Comparison of ENCODE assay signal across 8 cellular contexts in the genomic region with DNA sequence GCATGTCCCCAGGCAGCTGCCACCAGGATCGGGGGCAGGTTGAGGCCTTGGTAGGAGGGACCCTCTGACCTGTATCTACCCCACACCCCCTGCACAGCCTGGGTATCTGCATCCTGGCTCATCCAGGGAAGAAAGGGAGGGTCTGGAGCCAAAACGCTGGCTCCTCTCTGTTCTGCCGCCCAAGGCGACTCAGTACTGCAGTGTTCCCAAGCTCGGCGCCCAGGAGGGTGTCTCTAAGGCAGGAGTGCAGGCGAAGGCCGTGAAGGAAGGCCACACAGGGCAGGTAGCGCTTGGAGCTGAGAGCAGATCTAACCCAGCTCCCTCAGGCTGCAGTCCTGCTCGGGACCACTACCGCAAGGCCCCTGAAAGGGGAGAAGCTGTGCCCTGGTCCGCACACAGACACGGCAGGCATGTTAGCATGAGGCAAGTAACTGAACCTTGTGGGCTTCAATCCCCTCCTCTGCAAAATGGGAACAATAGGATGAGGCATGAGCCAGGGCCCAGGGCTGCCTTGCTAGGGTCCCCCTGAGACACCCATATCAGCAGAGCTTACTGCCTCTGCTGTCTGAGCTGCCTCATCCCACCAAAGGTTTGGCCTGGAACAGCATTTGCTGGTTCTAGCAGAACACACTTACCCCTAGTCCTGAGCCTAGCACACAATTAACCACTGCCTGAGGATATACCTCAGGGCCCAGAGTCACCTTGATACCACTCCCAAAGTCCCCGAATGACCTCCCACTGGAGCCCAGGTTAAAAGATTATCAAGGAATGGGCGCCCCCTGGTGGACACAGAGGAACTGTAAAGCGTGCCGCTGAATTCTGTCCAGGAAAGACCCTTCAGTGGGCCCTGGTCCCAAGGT. TPM values are rescaled to one million over a fixed set of nuclear protein-coding genes. Genes with fewer than 3 reads are reported as not detected.
DNase-seq lines count a peak whose midpoint lies in the region; ATAC-seq and TF ChIP-seq lines count a peak whose summit lies in the region.

No MANE protein-coding gene starts in this region.

- no peaks in the 10 kb centered on the region for H3K9me3 Mint-ChIP-seq in activated CD8-positive, alpha-beta memory T cell treated with anti-CD3 and anti-CD28 coated beads, Interleukin-2, amount 10 ng/mL, durations not matched to agents 7 days and 5 days (ENCODE audit: low read depth)
- no peaks in the 10 kb centered on the region for H3K9me3 Mint-ChIP-seq in naive thymus-derived CD8-positive, alpha-beta T cell

- H3K4me3 ChIP-seq in HEK293 (ENCODE audit: low read depth, low read length) (no peak overlapping the region), stomach (no peak overlapping the region)

- H3K4me1 ChIP-seq in HEK293 (ENCODE audit: control insufficient read depth, insufficient read depth, low read length) = peaks cover 10% of the 10 kb centered on the region
- H3K4me1 ChIP-seq in stomach = peaks cover 23 to 49% (median 44%) of the 10 kb centered on the region in 4 donors

- TF ChIP-seq POLR2A in erythroblast (IDR thresholded peaks at IDR 0.05; ENCODE audit: low read length) = no peak
- TF ChIP-seq POLR2A in stomach (IDR thresholded peaks at IDR 0.05) = no peak

- DNase-seq in CD1c-positive myeloid dendritic cell (ENCODE audit: extremely low spot score) (peak; percentile 75), NCI-H82 (lab: John Stamatoyannopoulos, UW) (peak; percentile 97), erythroblast (lab: John Stamatoyannopoulos, UW) (peak; percentile 70 to 84), stomach (peak; percentile 80)
- DNase-seq in activated CD8-positive, alpha-beta memory T cell treated with anti-CD3 and anti-CD28 coated beads, Interleukin-2, amount 10 ng/mL, durations not matched to agents 7 days and 5 days = peak; percentile 86
- DNase-seq in naive thymus-derived CD8-positive, alpha-beta T cell = peak; percentile 59 to 89 (median 74)

- peaks cover 27% of the 10 kb centered on the region for H3K4me1 Mint-ChIP-seq in activated CD8-positive, alpha-beta memory T cell treated with anti-CD3 and anti-CD28 coated beads, Interleukin-2, amount 10 ng/mL, durations not matched to agents 7 days and 5 days
- peaks cover 33 to 51% (median 39%) of the 10 kb centered on the region in 4 donors for H3K4me1 Mint-ChIP-seq in naive thymus-derived CD8-positive, alpha-beta T cell

- peak; percentile 81 for TF ChIP-seq CTCF in HEK293 (tag by site-specific recombination; IDR thresholded peaks at IDR 0.05)
- TF ChIP-seq CTCF in stomach (IDR thresholded peaks at IDR 0.05) = peak in 5 of 7 experiments; percentile 75 to 94 (median 90)

- peaks cover 27% of the 10 kb centered on the region for H3K36me3 Mint-ChIP-seq in activated CD8-positive, alpha-beta memory T cell treated with anti-CD3 and anti-CD28 coated beads, Interleukin-2, amount 10 ng/mL, durations not matched to agents 7 days and 5 days
- H3K36me3 Mint-ChIP-seq in naive thymus-derived CD8-positive, alpha-beta T cell = peaks cover 6 to 38% (median 16%) of the 10 kb centered on the region in 3 donors

- H3K4me3 Mint-ChIP-seq in activated CD8-positive, alpha-beta memory T cell treated with anti-CD3 and anti-CD28 coated beads, Interleukin-2, amount 10 ng/mL, durations not matched to agents 7 days and 5 days = no peak overlapping the region
- H3K4me3 Mint-ChIP-seq in naive thymus-derived CD8-positive, alpha-beta T cell = peak overlapping the region in 2 of 10 donors; percentile 14 to 62

- no peaks in the 10 kb centered on the region for H3K27me3 ChIP-seq in stomach

- CTCF ChIA-PET in HEK293 (lab: Yijun Ruan, JAX) = interaction anchor here (0.6 to 5.8 kb wide), 37 partner anchors 9 to 853 kb away, joined by 3 to 182 read pairs (median 6); a partner anchor contains a TSS
- CTCF ChIA-PET in activated CD8-positive, alpha-beta memory T cell treated with anti-CD3 and anti-CD28 coated beads, Interleukin-2, amount 10 ng/mL, durations not matched to agents 7 days and 5 days (lab: Charles Lee) = interaction anchor here (0.6 to 8.5 kb wide), 44 partner anchors 8 to 249 kb away, joined by 3 to 680 read pairs (median 5); a partner anchor contains a TSS

- H3K27ac ChIP-seq in HEK293 (ENCODE audit: extremely low read depth, low read depth, low read length) (peak overlapping the region; percentile 32), stomach (peak overlapping the region; percentile 16 to 100 (median 76))

- peak; percentile 9 for ATAC-seq in activated CD8-positive, alpha-beta memory T cell treated with anti-CD3 and anti-CD28 coated beads, Interleukin-2, amount 10 ng/mL, durations not matched to agents 7 days and 5 days
- ATAC-seq in naive thymus-derived CD8-positive, alpha-beta T cell = peak; percentile 9 to 18
- ATAC-seq in GM18873 (IDR thresholded peaks at IDR 0.05; ENCODE audit: low FRiP score, unreplicated experiment) = no peak

- H3K36me3 ChIP-seq in HEK293 (ENCODE audit: control insufficient read depth in 2 of 2, insufficient read depth in 1 of 2, low read length in 2 of 2) (peaks cover 6 to 45% of the 10 kb centered on the region in 2 experiments; a peak in 2 of 3 replicates), stomach (peaks cover 20 to 27% (median 24%) of the 10 kb centered on the region in 4 donors)

- no peaks in the 10 kb centered on the region for H3K27me3 Mint-ChIP-seq in activated CD8-positive, alpha-beta memory T cell treated with anti-CD3 and anti-CD28 coated beads, Interleukin-2, amount 10 ng/mL, durations not matched to agents 7 days and 5 days
- no peaks in the 10 kb centered on the region for H3K27me3 Mint-ChIP-seq in naive thymus-derived CD8-positive, alpha-beta T cell

- intact Hi-C loops in stomach (cut with DNase I; ENCODE audit: low total_unique reads) = loop anchor here (5.0 kb wide), 2 partner anchors 38 to 108 kb away; no protein-coding TSS in a partner anchor

- POLR2A ChIA-PET in HEK293 (lab: Yijun Ruan, JAX) = interaction anchor here (0.6 to 2.5 kb wide), 12 partner anchors 8 to 251 kb away, joined by 3 to 29 read pairs (median 4); a partner anchor contains a TSS
- POLR2A ChIA-PET in naive thymus-derived CD8-positive, alpha-beta T cell (lab: Charles Lee) = interaction anchor here (0.7 to 7.7 kb wide), 10 partner anchors 8 to 251 kb away, joined by 3 to 124 read pairs (median 8); a partner anchor contains a TSS

- peak overlapping the region; percentile 90 for H3K27ac Mint-ChIP-seq in activated CD8-positive, alpha-beta memory T cell treated with anti-CD3 and anti-CD28 coated beads, Interleukin-2, amount 10 ng/mL, durations not matched to agents 7 days and 5 days
- H3K27ac Mint-ChIP-seq in naive thymus-derived CD8-positive, alpha-beta T cell = peak overlapping the region; percentile 31 to 97 (median 87)

- no peaks in the 10 kb centered on the region for H3K9me3 ChIP-seq in HEK293 (ENCODE audit: control insufficient read depth, insufficient read depth, low read depth, low read length)
- no peaks in the 10 kb centered on the region for H3K9me3 ChIP-seq in stomach

- TF ChIP-seq EP300 in stomach (IDR thresholded peaks at IDR 0.05) = no peak

- 45 to 57% (median 54%) methylated on average over 17 of the region's 17 CpGs for WGBS in stomach, 5 donors

TF ChIP-seq in HEK293, 187 proteins besides CTCF, POLR2A, EP300 and RAD21 (continues in another document):
- TF ChIP-seq, protein P1, sequence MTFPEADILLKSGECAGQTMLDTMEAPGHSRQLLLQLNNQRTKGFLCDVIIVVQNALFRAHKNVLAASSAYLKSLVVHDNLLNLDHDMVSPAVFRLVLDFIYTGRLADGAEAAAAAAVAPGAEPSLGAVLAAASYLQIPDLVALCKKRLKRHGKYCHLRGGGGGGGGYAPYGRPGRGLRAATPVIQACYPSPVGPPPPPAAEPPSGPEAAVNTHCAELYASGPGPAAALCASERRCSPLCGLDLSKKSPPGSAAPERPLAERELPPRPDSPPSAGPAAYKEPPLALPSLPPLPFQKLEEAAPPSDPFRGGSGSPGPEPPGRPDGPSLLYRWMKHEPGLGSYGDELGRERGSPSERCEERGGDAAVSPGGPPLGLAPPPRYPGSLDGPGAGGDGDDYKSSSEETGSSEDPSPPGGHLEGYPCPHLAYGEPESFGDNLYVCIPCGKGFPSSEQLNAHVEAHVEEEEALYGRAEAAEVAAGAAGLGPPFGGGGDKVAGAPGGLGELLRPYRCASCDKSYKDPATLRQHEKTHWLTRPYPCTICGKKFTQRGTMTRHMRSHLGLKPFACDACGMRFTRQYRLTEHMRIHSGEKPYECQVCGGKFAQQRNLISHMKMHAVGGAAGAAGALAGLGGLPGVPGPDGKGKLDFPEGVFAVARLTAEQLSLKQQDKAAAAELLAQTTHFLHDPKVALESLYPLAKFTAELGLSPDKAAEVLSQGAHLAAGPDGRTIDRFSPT (tag by site-specific recombination; IDR thresholded peaks at IDR 0.05) = no peak
- TF ChIP-seq ZNF654 (tag by site-specific recombination; IDR thresholded peaks at IDR 0.05; ENCODE audit: low read depth) (peak; percentile 69), ZBTB17 (tag by site-specific recombination; IDR thresholded peaks at IDR 0.05) (peak; percentile 59), ZSCAN30 (tag by site-specific recombination; IDR thresholded peaks at IDR 0.05) (0 out of 2 replicates have a peak, but pooled peaks have one; percentile 3), ZNF394 (tag by site-specific recombination; IDR thresholded peaks at IDR 0.05; ENCODE audit: borderline replicate concordance) (peak; percentile 18; the same call in 1 of the 2 replicates), ZEB2 (tag by site-specific recombination; IDR thresholded peaks at IDR 0.05) (peak; percentile 54; the same call in 1 of the 2 replicates), GLIS2 (tag by site-specific recombination; IDR thresholded peaks at IDR 0.05) (peak; percentile 44; the same call in 1 of the 2 replicates), TRIM28 (IDR thresholded peaks at IDR 0.05; ENCODE audit: borderline replicate concordance, low read length) (peak; percentile 18; the same call in 1 of the 2 replicates), GLIS1 (tag by site-specific recombination; IDR thresholded peaks at IDR 0.05) (0 out of 2 replicates have a peak, but pooled peaks have one; percentile 27), ZNF501 (tag by site-specific recombination; IDR thresholded peaks at IDR 0.05) (no peak; the same call in 1 of the 2 replicates), ZBTB20 (tag by site-specific recombination; IDR thresholded peaks at IDR 0.05) (0 out of 2 replicates have a peak, but pooled peaks have one; percentile 28), SP2 (tag by site-specific recombination; IDR thresholded peaks at IDR 0.05) (no peak), ZBTB8A (tag by site-specific recombination; IDR thresholded peaks at IDR 0.05) (0 out of 2 replicates have a peak, but pooled peaks have one; percentile 19), SP3 (tag by site-specific recombination; IDR thresholded peaks at IDR 0.05) (0 out of 2 replicates have a peak, but pooled peaks have one; percentile 14)

RNA-seq across cellular contexts. Expression of a gene that starts 6.5 kb away (rescaled TPM):
- 1,000 to 10,000 TPM; 1,489 to 1,775 TPM for total RNA-seq in activated CD8-positive, alpha-beta memory T cell treated with anti-CD3 and anti-CD28 coated beads, Interleukin-2, amount 10 ng/mL, durations not matched to agents 7 days and 5 days
- total RNA-seq in naive thymus-derived CD8-positive, alpha-beta T cell = 1,000 to 10,000 TPM; 1,008 to 1,051 TPM
- 1,000 to 10,000 TPM; 1,851 to 2,224 (median 2,052) TPM for polyA plus RNA-seq in naive thymus-derived CD8-positive, alpha-beta T cell
- 1,000 to 10,000 TPM in 1 of 5 donors, 100 to 1,000 TPM in 4; 244 to 1,175 (median 701) TPM for total RNA-seq in stomach
- 1,000 to 10,000 TPM; 1,451 to 2,006 (median 1,527) TPM for polyA plus RNA-seq in stomach
